ENCODE assay signal across 1 cellular context in the genomic region with DNA sequence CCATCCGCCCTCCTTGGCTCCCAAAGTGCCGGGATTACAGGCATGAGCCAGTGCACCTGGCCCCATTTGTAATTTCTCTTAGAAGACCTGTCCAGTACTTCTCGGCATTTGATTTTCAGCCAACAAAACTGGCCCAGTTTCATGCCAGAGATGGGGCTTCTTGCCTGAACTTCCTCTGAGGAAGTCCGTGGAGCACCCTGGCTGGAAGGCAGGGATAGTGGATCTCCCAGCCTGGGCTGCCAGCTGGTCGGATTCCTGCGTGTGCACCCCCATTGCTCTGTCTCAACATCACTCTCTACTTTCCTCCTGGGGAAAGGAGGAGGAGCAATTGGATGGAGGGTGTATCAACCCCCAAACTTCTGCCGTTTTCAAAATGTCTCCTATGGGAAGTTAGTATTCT.
TF ChIP-seq lines count a peak whose summit lies in the region.

No MANE protein-coding gene starts in this region.

TF ChIP-seq in endothelial cell of umbilical vein, 7 proteins besides CTCF, POLR2A, EP300 and RAD21:
- TF ChIP-seq MYC (IDR thresholded peaks at IDR 0.05; ENCODE audit: low read depth, low read length) (no peak), EZH2 (IDR thresholded peaks at IDR 0.05; ENCODE audit: borderline replicate concordance, low read depth, low read length, severe bottlenecking) (no peak), GATA2 (IDR thresholded peaks at IDR 0.05; ENCODE audit: insufficient read depth, insufficient read length, low read depth, low read length) (no peak), JUN (IDR thresholded peaks at IDR 0.05; ENCODE audit: borderline replicate concordance, insufficient read depth, insufficient read length, low read depth) (no peak), FOS (IDR thresholded peaks at IDR 0.05; ENCODE audit: borderline replicate concordance, insufficient read depth, low read length) (no peak), POLR2AphosphoS5 (IDR thresholded peaks at IDR 0.05; ENCODE audit: insufficient read depth, low read depth, low read length) (no peak)
- TF ChIP-seq, protein P1, sequence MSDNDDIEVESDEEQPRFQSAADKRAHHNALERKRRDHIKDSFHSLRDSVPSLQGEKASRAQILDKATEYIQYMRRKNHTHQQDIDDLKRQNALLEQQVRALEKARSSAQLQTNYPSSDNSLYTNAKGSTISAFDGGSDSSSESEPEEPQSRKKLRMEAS (IDR thresholded peaks at IDR 0.05; ENCODE audit: insufficient read depth, insufficient read length), result no peak
